Comparison of ENCODE assay signal across 25 cellular contexts in the genomic region with DNA sequence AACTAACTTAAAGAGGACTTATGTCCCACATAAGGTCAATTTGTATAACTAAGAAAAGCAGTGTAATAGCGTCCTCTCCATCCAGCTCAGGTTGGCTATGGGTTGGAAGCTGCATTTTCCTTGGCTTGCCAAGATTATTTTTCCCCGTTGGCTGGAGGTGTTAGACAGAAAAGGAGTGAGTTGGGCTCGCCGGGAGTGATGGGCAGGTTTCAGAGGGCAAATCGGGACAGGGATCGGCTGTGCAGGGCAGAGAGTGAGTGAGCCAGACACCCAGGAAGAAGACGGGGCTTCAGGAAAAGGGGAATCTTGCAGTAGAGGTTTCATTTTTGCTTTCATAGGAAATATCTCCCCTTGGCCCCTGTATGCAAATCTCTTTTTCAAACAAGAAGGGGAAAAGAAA.
"Had no signal": no experiment of that assay in that cellular context is flagged by ENCODE, and none has a peak within 500 bp of the region (broad histone marks: within the 10 kb centered on the region; RNA-seq: fewer than 3 reads in every experiment).

No MANE protein-coding gene starts in this region.

- H3K36me3 ChIP-seq: gastroesophageal sphincter, left lung, pancreas, right lobe of liver, spleen, tibial artery, upper lobe of right lung, vagina had no signal

- H3K4me1 Mint-ChIP-seq: immature natural killer cell had no signal

- DNase-seq: effector memory CD4-positive, alpha-beta T cell; glutamatergic neuron; immature natural killer cell; left lung; mesenchymal stem cell; naive B cell; occipital lobe; pancreas; right lobe of liver; spleen; stimulated activated CD4-positive, alpha-beta T cell treated with anti-CD3 and anti-CD28 coated beads, Interleukin-15, amount 100 ng/mL, for 24 hours; stimulated activated CD4-positive, alpha-beta T cell treated with anti-CD3 and anti-CD28 coated beads, Interleukin-1b, Interleukin-23, amount 100 ng/mL, for 48 hours; stimulated activated CD4-positive, alpha-beta T cell treated with anti-CD3 and anti-CD28 coated beads, Interleukin-4, amount 100 ng/mL, for 24 hours; tibial artery; upper lobe of right lung had no signal

- H3K27me3 ChIP-seq: gastroesophageal sphincter, left lung, pancreas, right lobe of liver, spleen, tibial artery, upper lobe of right lung, vagina had no signal

- H3K27ac ChIP-seq: gastroesophageal sphincter, left lung, pancreas, right lobe of liver, spleen, tibial artery, upper lobe of right lung, vagina had no signal

- H3K9me3 Mint-ChIP-seq: immature natural killer cell; naive B cell; nephron; stimulated activated memory B cell treated with anti-CD40 and anti-IgM and Interleukin-4, amounts not matched to agents 10 μg/mL and 1 μg/mL and 100 μg/mL, for 72 hours; stimulated activated naive CD8-positive, alpha-beta T cell treated with anti-CD3 and anti-CD28 coated beads, Interleukin-15, Interleukin-2, amounts not matched to agents 100 ng/mL and 50 ng/mL, for 24 hours had no signal

- H3K4me3 ChIP-seq: gastroesophageal sphincter, left lung, lung, pancreas, right lobe of liver, spleen, tibial artery, upper lobe of right lung, vagina had no signal

- FAIRE-seq: endometrium, keratinocyte, pancreas had no signal

- H3K27me3 Mint-ChIP-seq: progenitor cell of endocrine pancreas; stimulated activated memory B cell treated with anti-CD40 and anti-IgM and Interleukin-4, amounts not matched to agents 10 μg/mL and 1 μg/mL and 100 μg/mL, for 72 hours had no signal

- ATAC-seq: esophagus mucosa; gastroesophageal sphincter; left lung; pancreas; right lobe of liver; stimulated activated memory B cell treated with anti-CD40 and anti-IgM and Interleukin-4, amounts not matched to agents 10 μg/mL and 1 μg/mL and 100 μg/mL, for 72 hours; upper lobe of right lung had no signal

- H3K36me3 Mint-ChIP-seq: immature natural killer cell; naive B cell; stimulated activated memory B cell treated with anti-CD40 and anti-IgM and Interleukin-4, amounts not matched to agents 10 μg/mL and 1 μg/mL and 100 μg/mL, for 72 hours had no signal

- H3K4me3 Mint-ChIP-seq: immature natural killer cell; naive B cell; nephron; stimulated activated memory B cell treated with anti-CD40 and anti-IgM and Interleukin-4, amounts not matched to agents 10 μg/mL and 1 μg/mL and 100 μg/mL, for 72 hours; stimulated activated naive CD8-positive, alpha-beta T cell treated with anti-CD3 and anti-CD28 coated beads, Interleukin-15, Interleukin-2, amounts not matched to agents 100 ng/mL and 50 ng/mL, for 24 hours had no signal

- H3K9me3 ChIP-seq: gastroesophageal sphincter, left lung, pancreas, right lobe of liver, spleen, tibial artery, upper lobe of right lung, vagina had no signal

- H3K4me1 ChIP-seq: left lung, right lobe of liver, spleen, tibial artery, vagina had no signal

- H3K27ac Mint-ChIP-seq: immature natural killer cell; nephron; progenitor cell of endocrine pancreas; stimulated activated memory B cell treated with anti-CD40 and anti-IgM and Interleukin-4, amounts not matched to agents 10 μg/mL and 1 μg/mL and 100 μg/mL, for 72 hours; stimulated activated naive CD8-positive, alpha-beta T cell treated with anti-CD3 and anti-CD28 coated beads, Interleukin-15, Interleukin-2, amounts not matched to agents 100 ng/mL and 50 ng/mL, for 24 hours had no signal
